1 cellular context compared by ENCODE assay signal in genomic region chr6:105994522-105995402, GRCh38.
TF ChIP-seq lines count a peak whose summit lies in the region.

No MANE protein-coding gene starts in this region.

TF ChIP-seq in WTC11, 78 proteins besides CTCF, POLR2A, EP300 and RAD21 (continued from another document):
- no peak for TF ChIP-seq ATF6 (CRISPR knock-in tag; IDR thresholded peaks at IDR 0.05)
- no peak for TF ChIP-seq NR3C1 (CRISPR knock-in tag; conservative IDR thresholded peaks at IDR 0.05; ENCODE audit: low read depth)
- no peak for TF ChIP-seq ZNF317 (CRISPR knock-in tag; IDR thresholded peaks at IDR 0.05; ENCODE audit: borderline replicate concordance, low read depth)
- TF ChIP-seq RELA (CRISPR knock-in tag; IDR thresholded peaks at IDR 0.05; ENCODE audit: borderline replicate concordance), result no peak
- TF ChIP-seq ZBTB43 (CRISPR knock-in tag; IDR thresholded peaks at IDR 0.05), result 0 out of 2 replicates have a peak, but pooled peaks have one; percentile 26
- TF ChIP-seq ZNF281 (CRISPR knock-in tag; IDR thresholded peaks at IDR 0.05), result 0 out of 2 replicates have a peak, but pooled peaks have one; percentile 35
- no peak for TF ChIP-seq FOXJ3 (CRISPR knock-in tag; IDR thresholded peaks at IDR 0.05; ENCODE audit: borderline replicate concordance)
- no peak for TF ChIP-seq ZNF423 (CRISPR knock-in tag; IDR thresholded peaks at IDR 0.05)
- TF ChIP-seq KAT7 (CRISPR knock-in tag; IDR thresholded peaks at IDR 0.05; ENCODE audit: borderline replicate concordance), result no peak; the same call in 1 of the 2 replicates
- no peak for TF ChIP-seq NFE2L1 (CRISPR knock-in tag; IDR thresholded peaks at IDR 0.05)
